In the genomic region with DNA sequence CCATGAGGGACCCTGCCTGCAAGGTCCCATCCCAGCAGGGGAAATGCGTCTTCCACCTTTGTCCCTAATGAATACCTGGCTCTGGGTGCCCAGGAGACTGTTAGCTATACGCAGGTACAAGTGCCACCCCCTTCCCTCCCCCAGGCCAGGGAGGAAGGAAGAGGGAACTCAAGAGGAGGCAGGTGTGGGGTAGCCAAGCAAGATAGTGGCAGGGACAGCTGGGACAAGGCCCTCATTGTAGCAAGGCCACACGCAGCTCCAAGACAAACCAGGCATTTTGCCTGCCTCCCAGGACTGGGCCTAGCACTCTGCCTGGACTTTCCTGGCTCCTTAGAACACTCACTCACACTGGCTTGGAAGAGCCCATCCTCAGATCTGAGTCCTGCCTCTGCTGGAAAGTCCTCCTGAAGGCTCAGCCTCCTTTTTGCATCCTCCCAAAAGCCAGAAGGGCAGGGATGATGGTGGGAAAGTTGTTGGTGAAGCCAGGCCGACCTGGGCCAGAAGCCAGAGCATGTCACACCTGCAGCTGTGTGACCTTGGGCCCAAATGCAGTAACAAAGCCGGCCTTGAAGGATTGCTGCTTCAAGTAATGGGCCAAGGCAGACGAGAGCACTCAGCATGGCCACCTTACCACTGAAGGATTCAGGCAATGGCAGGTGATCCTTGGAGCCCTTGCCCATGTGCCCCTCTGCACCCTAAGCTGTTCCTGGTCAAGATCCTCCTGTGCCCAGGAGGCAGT, we compare ENCODE assay signal across 30 cellular contexts. TPM values are rescaled to one million over a fixed set of nuclear protein-coding genes. Genes with fewer than 3 reads are reported as not detected.
DNase-seq lines count a peak whose midpoint lies in the region; ATAC-seq and TF ChIP-seq lines count a peak whose summit lies in the region.
"Had no signal": no experiment of that assay in that cellular context is flagged by ENCODE, and none has a peak within 500 bp of the region (broad histone marks: within the 10 kb centered on the region; RNA-seq: fewer than 3 reads in every experiment).

No MANE protein-coding gene starts in this region.

- CTCF ChIA-PET in naive thymus-derived CD4-positive, alpha-beta T cell (lab: Charles Lee), result no interaction called here

- 88% methylated on average over 6 of the region's 6 CpGs for WGBS in right cardiac atrium

- no peaks in the 10 kb centered on the region for H3K27me3 Mint-ChIP-seq in naive thymus-derived CD4-positive, alpha-beta T cell
- H3K27me3 Mint-ChIP-seq: activated CD4-positive, alpha-beta T cell treated with anti-CD3 and anti-CD28 coated beads, Interleukin-2, amount 10 ng/mL, durations not matched to agents 24 days and 14 days; memory B cell; T-cell had no signal

- H3K9me3 ChIP-seq in right cardiac atrium (ENCODE audit: control insufficient read depth, low read length) (no peaks in the 10 kb centered on the region), upper lobe of right lung (no peaks in the 10 kb centered on the region)
- no peaks in the 10 kb centered on the region for H3K9me3 ChIP-seq in naive thymus-derived CD4-positive, alpha-beta T cell (ENCODE audit: control insufficient read depth in 2 of 3, low read length in 3 of 3)
- H3K9me3 ChIP-seq: adrenal gland, prostate gland, transverse colon had no signal

- POLR2A ChIA-PET in naive thymus-derived CD4-positive, alpha-beta T cell (lab: Charles Lee), result interaction anchor here (2.0 kb wide), 1 partner anchor 27 kb away, joined by 9 read pairs; a partner anchor contains a TSS

- peak; percentile 57 for DNase-seq in cardiac septum (ENCODE audit: low spot score)
- DNase-seq in right cardiac atrium, result no peak
- no peak for DNase-seq in naive thymus-derived CD4-positive, alpha-beta T cell
- DNase-seq in upper lobe of right lung, result peak; percentile 34
- no peak for DNase-seq in islet precursor cell
- no peak for DNase-seq in NCI-H1092 treated with DMSO at 0.1 percent for 48 hours (lab: John Stamatoyannopoulos, UW)
- DNase-seq: activated CD4-positive, alpha-beta T cell treated with anti-CD3 and anti-CD28 coated beads, Interleukin-2, amount 10 ng/mL, durations not matched to agents 24 days and 14 days; activated CD8-positive, alpha-beta memory T cell treated with anti-CD3 and anti-CD28 coated beads for 24 hours; activated effector memory CD4-positive, alpha-beta T cell treated with Interleukin-2 at 50 U/mL for 16 hours; activated T-cell treated with anti-CD3 and anti-CD28 coated beads, Interleukin-2, amount 50 U/mL, for 1 hour; adrenal gland; brain microvascular endothelial cell; effector CD8-positive, alpha-beta T cell; H9; immature natural killer cell; MM.1S; NCI-H1436 treated with DMSO at 0.1 percent for 48 hours; NCI-H526; PC-3; stimulated activated CD4-positive, alpha-beta T cell treated with anti-CD3 and anti-CD28 coated beads, Interleukin-15, amount 100 ng/mL, for 24 hours; stimulated activated CD4-positive, alpha-beta T cell treated with anti-CD3 and anti-CD28 coated beads, Interleukin-4, amount 100 ng/mL, for 4 hours; T-cell; transverse colon had no signal

- H3K4me3 ChIP-seq in right cardiac atrium (ENCODE audit: low read length) (no peak overlapping the region), upper lobe of right lung (no peak overlapping the region)
- H3K4me3 ChIP-seq in naive thymus-derived CD4-positive, alpha-beta T cell (ENCODE audit: low read length), result no peak overlapping the region
- H3K4me3 ChIP-seq: adrenal gland, prostate gland, transverse colon had no signal

- H3K27ac ChIP-seq in right cardiac atrium (ENCODE audit: low read length) (no peak overlapping the region), angular gyrus (ENCODE audit: low read depth, low read length) (peak overlapping the region; percentile 74), upper lobe of right lung (no peak overlapping the region)
- no peak overlapping the region for H3K27ac ChIP-seq in naive thymus-derived CD4-positive, alpha-beta T cell (ENCODE audit: low read depth, low read length)
- H3K27ac ChIP-seq: adrenal gland, brain microvascular endothelial cell, epithelial cell of prostate, HL-60, prostate gland, transverse colon had no signal

- H3K36me3 Mint-ChIP-seq in naive thymus-derived CD4-positive, alpha-beta T cell, result peaks cover 4 to 24% (median 7%) of the 10 kb centered on the region in 5 donors
- H3K36me3 Mint-ChIP-seq: memory B cell, WTC11 had no signal

- H3K36me3 ChIP-seq in naive thymus-derived CD4-positive, alpha-beta T cell (ENCODE audit: control insufficient read depth in 2 of 3, insufficient read depth in 3 of 3, low read length in 3 of 3), result peaks cover 0 to 32% (median 0%) of the 10 kb centered on the region in 3 experiments
- no peaks in the 10 kb centered on the region for H3K36me3 ChIP-seq in upper lobe of right lung
- H3K36me3 ChIP-seq: adrenal gland, brain microvascular endothelial cell, prostate gland, transverse colon had no signal

- intact Hi-C loops in cardiac septum (cut with DNase I) (no loop called here), right cardiac atrium (cut with DNase I) (no loop called here), upper lobe of right lung (cut with DNase I) (no loop called here)
- intact Hi-C loops in naive thymus-derived CD4-positive, alpha-beta T cell (cut with micrococcal nuclease), result no loop called here

- no peak for TF ChIP-seq CTCF in upper lobe of right lung (IDR thresholded peaks at IDR 0.05)

- peak overlapping the region in 6 of 9 donors; percentile 21 to 90 (median 64) for H3K27ac Mint-ChIP-seq in naive thymus-derived CD4-positive, alpha-beta T cell
- H3K27ac Mint-ChIP-seq: activated CD4-positive, alpha-beta T cell treated with anti-CD3 and anti-CD28 coated beads, Interleukin-2, amount 10 ng/mL, durations not matched to agents 24 days and 14 days; H9; immature natural killer cell; memory B cell; WTC11 had no signal

- no peaks in the 10 kb centered on the region for H3K27me3 ChIP-seq in right cardiac atrium (ENCODE audit: control insufficient read depth, insufficient read depth)
- no peaks in the 10 kb centered on the region for H3K27me3 ChIP-seq in naive thymus-derived CD4-positive, alpha-beta T cell (ENCODE audit: control insufficient read depth in 2 of 2, insufficient read depth in 2 of 2, low read length in 2 of 2)
- no peaks in the 10 kb centered on the region for H3K27me3 ChIP-seq in upper lobe of right lung
- H3K27me3 ChIP-seq: adrenal gland, brain microvascular endothelial cell, transverse colon had no signal

- no peak overlapping the region for H3K4me3 Mint-ChIP-seq in naive thymus-derived CD4-positive, alpha-beta T cell
- H3K4me3 Mint-ChIP-seq: activated CD4-positive, alpha-beta T cell treated with anti-CD3 and anti-CD28 coated beads, Interleukin-2, amount 10 ng/mL, durations not matched to agents 24 days and 14 days; H9; immature natural killer cell; memory B cell; T-cell; WTC11 had no signal

- peaks cover 5 to 51% (median 41%) of the 10 kb centered on the region in 7 donors for H3K4me1 Mint-ChIP-seq in naive thymus-derived CD4-positive, alpha-beta T cell
- H3K4me1 Mint-ChIP-seq: H9, immature natural killer cell, memory B cell, WTC11 had no signal

- H3K4me1 ChIP-seq in right cardiac atrium (ENCODE audit: control insufficient read depth, insufficient read depth, low read length), result no peaks in the 10 kb centered on the region
- H3K4me1 ChIP-seq in naive thymus-derived CD4-positive, alpha-beta T cell (ENCODE audit: control insufficient read depth in 2 of 2, insufficient read depth in 2 of 2, low read length in 2 of 2), result peaks cover 0 to 22% of the 10 kb centered on the region in 2 donors
- no peaks in the 10 kb centered on the region for H3K4me1 ChIP-seq in upper lobe of right lung
- H3K4me1 ChIP-seq: prostate gland, transverse colon had no signal

- peaks cover 0 to 2% (median 0%) of the 10 kb centered on the region in 11 donors for H3K9me3 Mint-ChIP-seq in naive thymus-derived CD4-positive, alpha-beta T cell
- H3K9me3 Mint-ChIP-seq: activated CD4-positive, alpha-beta T cell treated with anti-CD3 and anti-CD28 coated beads, Interleukin-2, amount 10 ng/mL, durations not matched to agents 24 days and 14 days; H9; immature natural killer cell; memory B cell; T-cell; WTC11 had no signal

- ATAC-seq in right cardiac atrium, result no peak
- no peak for ATAC-seq in naive thymus-derived CD4-positive, alpha-beta T cell
- no peak for ATAC-seq in upper lobe of right lung
- ATAC-seq: left lobe of liver, PC-3, T-cell, WTC11 had no signal

RNA-seq across cellular contexts. Expression of a gene that starts 27.7 kb away (rescaled TPM):
- total RNA-seq in cardiac septum, result 6.9 TPM
- total RNA-seq in right cardiac atrium, result 1 to 10 TPM; 4.8 to 6.8 (median 5.7) TPM
- 5.2 TPM for polyA plus RNA-seq in right cardiac atrium
- total RNA-seq in naive thymus-derived CD4-positive, alpha-beta T cell, result 10 to 100 TPM in 4 of 5 experiments, 1 to 10 TPM in 1; 7.3 to 43.4 (median 22.5) TPM
- 10 to 100 TPM in 1 of 2 donors, 1 to 10 TPM in 1; 6.0 to 16.7 TPM for polyA plus RNA-seq in naive thymus-derived CD4-positive, alpha-beta T cell
- 4.3 TPM for total RNA-seq in upper lobe of right lung

RNA-seq across cellular contexts. Expression of a gene that starts 35.1 kb away (rescaled TPM):
- total RNA-seq in cardiac septum (2.7 TPM), right cardiac atrium (1 to 10 TPM; 1.9 to 2.2 (median 2.2) TPM), upper lobe of right lung (10.9 TPM)
- polyA plus RNA-seq in right cardiac atrium, result 2.0 TPM
- 1 to 10 TPM; 1.0 to 3.6 (median 1.4) TPM for total RNA-seq in naive thymus-derived CD4-positive, alpha-beta T cell
- 1 to 10 TPM; 1.3 to 1.9 TPM for polyA plus RNA-seq in naive thymus-derived CD4-positive, alpha-beta T cell

Comparison
In these comparisons a context has a peak if more than half of its experiments do, and no peak if none do; other contexts are left out.
1. DNase-seq: peak in cardiac septum (single experiment) and upper lobe of right lung (single experiment); none in right cardiac atrium (0 of 3), naive thymus-derived CD4-positive, alpha-beta T cell (0 of 9), islet precursor cell (single experiment) and NCI-H1092 treated with DMSO at 0.1 percent for 48 hours (single experiment).